In genomic region chr15:95561463-95561862, GRCh38 we compare ENCODE assay signal across 10 cellular contexts.
"Had no signal": no experiment of that assay in that cellular context is flagged by ENCODE, and none has a peak within 500 bp of the region (broad histone marks: within the 10 kb centered on the region; RNA-seq: fewer than 3 reads in every experiment).

No MANE protein-coding gene starts in this region.

- DNase-seq: activated CD4-positive, alpha-beta T cell treated with anti-CD3 and anti-CD28 coated beads, Interleukin-2, amount 50 U/mL, for 4 hours; activated effector memory CD4-positive, alpha-beta T cell treated with anti-CD3 and anti-CD28 coated beads, Interleukin-2, amount 50 U/mL, for 16 hours; activated naive CD4-positive, alpha-beta T cell treated with anti-CD3 and anti-CD28 coated beads, Interleukin-2, amount 50 U/mL, for 16 hours; activated T-cell treated with anti-CD3 and anti-CD28 coated beads, Interleukin-2, amount 50 U/mL, for 72 hours; hypothalamus; islet precursor cell had no signal

- H3K4me3 ChIP-seq: right atrium auricular region, skin epidermis, tibial nerve had no signal

- ATAC-seq: activated T-cell treated with anti-CD3 and anti-CD28 coated beads, Interleukin-2, amount 50 U/mL, for 72 hours; left lobe of liver had no signal

- H3K9me3 ChIP-seq: right atrium auricular region, tibial nerve had no signal

- H3K27ac ChIP-seq: right atrium auricular region, skin epidermis, tibial nerve had no signal

- H3K36me3 ChIP-seq: right atrium auricular region, tibial nerve had no signal

- H3K27me3 ChIP-seq: right atrium auricular region, tibial nerve had no signal
